In the genomic region with DNA sequence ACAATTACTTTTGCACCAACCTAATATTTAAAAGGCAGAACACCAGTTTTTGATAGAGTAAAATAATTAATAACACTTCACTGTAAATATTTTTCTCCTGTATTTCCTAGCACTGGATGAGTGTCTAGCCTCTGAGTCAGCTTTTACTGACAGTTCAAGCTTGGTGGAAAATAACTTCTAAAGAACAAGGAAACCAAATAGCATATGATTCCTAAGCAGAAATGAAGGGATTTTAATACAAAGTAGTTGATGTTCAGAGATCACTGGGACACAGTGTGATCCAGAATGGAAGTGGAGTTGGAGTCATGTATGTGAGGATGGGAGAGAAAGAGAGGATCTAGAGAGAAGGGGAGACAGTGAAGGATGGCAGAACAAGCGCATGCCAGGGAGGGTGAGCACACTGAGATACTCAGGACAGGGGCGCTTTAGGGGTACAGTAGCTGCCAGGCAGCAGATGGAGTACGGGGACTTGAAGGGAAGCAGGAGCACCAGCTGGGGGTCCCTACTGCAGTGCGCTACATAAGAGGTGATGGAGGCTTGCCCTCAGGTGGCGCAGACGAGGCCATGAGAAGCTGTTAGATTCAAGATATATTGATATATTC, we compare ENCODE assay signal across 10 cellular contexts.
A peak's percentile ranks its signal among the peaks of the same experiment; 100 is the strongest.
DNase-seq lines count a peak whose midpoint lies in the region; ATAC-seq and TF ChIP-seq lines count a peak whose summit lies in the region.
"Had no signal": no experiment of that assay in that cellular context is flagged by ENCODE, and none has a peak within 500 bp of the region (broad histone marks: within the 10 kb centered on the region; RNA-seq: fewer than 3 reads in every experiment).

No MANE protein-coding gene starts in this region.

- TF ChIP-seq POLR2A in breast epithelium (IDR thresholded peaks at IDR 0.05) (no peak), transverse colon (IDR thresholded peaks at IDR 0.05) (no peak)

- H3K36me3 Mint-ChIP-seq in MCF 10A (ENCODE audit: insufficient read depth, unreplicated experiment) = no peaks in the 10 kb centered on the region

- DNase-seq in MCF 10A (ENCODE audit: unreplicated experiment) = no peak
- DNase-seq in breast epithelium (ENCODE audit: low spot score in 2 of 2) = no peak
- no peak for DNase-seq in transverse colon
- no peak for DNase-seq in NCI-H2029 (lab: John Stamatoyannopoulos, UW)
- DNase-seq in RPMI8226 = no peak
- no peak for DNase-seq in aorta
- DNase-seq: NCI-H1092 treated with DMSO at 0.1 percent for 48 hours had no signal

- TF ChIP-seq EP300 in transverse colon (IDR thresholded peaks at IDR 0.05; ENCODE audit: low read depth) = no peak

- H3K9me3 Mint-ChIP-seq in MCF 10A (ENCODE audit: unreplicated experiment) = no peaks in the 10 kb centered on the region

- H3K27ac Mint-ChIP-seq in MCF 10A (ENCODE audit: low read depth, unreplicated experiment) = peak overlapping the region; percentile 1

- no peaks in the 10 kb centered on the region for H3K4me1 ChIP-seq in breast epithelium
- peaks cover 0 to 4% of the 10 kb centered on the region in 2 donors for H3K4me1 ChIP-seq in esophagus (ENCODE audit: control insufficient read depth in 2 of 2, insufficient read depth in 2 of 2, low read length in 1 of 2)
- peaks cover 0 to 21% (median 8%) of the 10 kb centered on the region in 4 donors for H3K4me1 ChIP-seq in transverse colon
- H3K4me1 ChIP-seq in aorta (ENCODE audit: control insufficient read depth in 1 of 2, insufficient read depth in 2 of 2, low read length in 2 of 2) = no peaks in the 10 kb centered on the region

- H3K4me3 Mint-ChIP-seq in MCF 10A (ENCODE audit: unreplicated experiment) = no peak overlapping the region

- H3K36me3 ChIP-seq in breast epithelium = no peaks in the 10 kb centered on the region
- peaks cover 0 to 2% of the 10 kb centered on the region in 2 donors for H3K36me3 ChIP-seq in esophagus (ENCODE audit: control insufficient read depth in 2 of 2, insufficient read depth in 2 of 2, low read length in 1 of 2)
- no peaks in the 10 kb centered on the region for H3K36me3 ChIP-seq in transverse colon
- no peaks in the 10 kb centered on the region for H3K36me3 ChIP-seq in aorta (ENCODE audit: control insufficient read depth in 1 of 2, insufficient read depth in 2 of 2, low read length in 1 of 2)

- H3K27me3 ChIP-seq in breast epithelium (no peaks in the 10 kb centered on the region), esophagus (ENCODE audit: control insufficient read depth in 1 of 2, insufficient read depth in 2 of 2, low read length in 2 of 2) (no peaks in the 10 kb centered on the region), transverse colon (no peaks in the 10 kb centered on the region), aorta (ENCODE audit: control insufficient read depth in 1 of 2, insufficient read depth in 2 of 2, low read length in 1 of 2) (no peaks in the 10 kb centered on the region)

- POLR2A ChIA-PET in MCF 10A (lab: Yijun Ruan, JAX) = interaction anchor here (0.6 to 1.5 kb wide), 5 partner anchors 9 to 119 kb away, joined by 3 read pairs; no protein-coding TSS in a partner anchor

- CTCF ChIA-PET in MCF 10A (lab: Yijun Ruan, JAX) = interaction anchor here (0.7 kb wide), 1 partner anchor 15 kb away, joined by 3 read pairs; no protein-coding TSS in a partner anchor

- in situ Hi-C loops in transverse colon (cut with MboI; ENCODE audit: low pct_ligation_motif_present in 1 of 4, low pct_unique_long_range_greater_than_20kb in 1 of 4, low sequenced_read_pairs in 3 of 4) = no loop called here

- TF ChIP-seq CTCF in MCF 10A (IDR thresholded peaks at IDR 0.05; ENCODE audit: unreplicated experiment) = no peak
- TF ChIP-seq CTCF in breast epithelium (IDR thresholded peaks at IDR 0.05) = no peak
- no peak for TF ChIP-seq CTCF in transverse colon (IDR thresholded peaks at IDR 0.05)

- H3K27ac ChIP-seq in breast epithelium (peak overlapping the region in 1 of 2 donors; percentile 38), esophagus (ENCODE audit: low read depth in 2 of 2, low read length in 1 of 2) (peak overlapping the region; percentile 57 to 85), transverse colon (peak overlapping the region; percentile 9 to 65 (median 50)), aorta (ENCODE audit: low read depth in 1 of 2, low read length in 2 of 2) (no peak overlapping the region)
- H3K27ac ChIP-seq: coronary artery had no signal

- no peak overlapping the region for H3K4me3 ChIP-seq in breast epithelium
- H3K4me3 ChIP-seq in esophagus (ENCODE audit: low read depth in 1 of 2, low read length in 2 of 2) = no peak overlapping the region
- no peak overlapping the region for H3K4me3 ChIP-seq in transverse colon
- no peak overlapping the region for H3K4me3 ChIP-seq in aorta (ENCODE audit: low read length in 2 of 2)
- H3K4me3 ChIP-seq: coronary artery had no signal

- H3K9me3 ChIP-seq in breast epithelium = no peaks in the 10 kb centered on the region
- H3K9me3 ChIP-seq in esophagus (ENCODE audit: control insufficient read depth in 2 of 2, insufficient read depth in 1 of 2, low read depth in 1 of 2, low read length in 1 of 2) = no peaks in the 10 kb centered on the region
- no peaks in the 10 kb centered on the region for H3K9me3 ChIP-seq in transverse colon
- H3K9me3 ChIP-seq in aorta (ENCODE audit: control insufficient read depth, low read length) = no peaks in the 10 kb centered on the region

- WGBS in esophagus, 2 donors = 98 to 99% methylated on average over 6 of the region's 6 CpGs
- 96 to 100% methylated on average over 6 of the region's 6 CpGs for WGBS in transverse colon (ENCODE audit: low coverage in 1 of 2), 2 donors
- 97 to 98% methylated on average over 6 of the region's 6 CpGs for WGBS in aorta, 2 donors

- peak; percentile 30 for ATAC-seq in HG03378 (IDR thresholded peaks at IDR 0.05; ENCODE audit: unreplicated experiment)
- no peak for ATAC-seq in aorta (ENCODE audit: low FRiP score)

- BruUV-seq in MCF 10A (replicated peaks; lab: Mats Ljungman, UMichigan) = no TSS peak

- intact Hi-C loops in MCF 10A (cut with micrococcal nuclease) (no loop called here), breast epithelium (cut with DNase I; ENCODE audit: low total_unique reads) (no loop called here), transverse colon (cut with DNase I; ENCODE audit: low total_unique reads) (no loop called here), aorta (cut with DNase I) (no loop called here)

- peaks cover 17% of the 10 kb centered on the region for H3K4me1 Mint-ChIP-seq in MCF 10A (ENCODE audit: insufficient read depth, unreplicated experiment)

- H3K27me3 Mint-ChIP-seq in MCF 10A (ENCODE audit: insufficient read depth, unreplicated experiment) = no peaks in the 10 kb centered on the region

Comparison
In these comparisons a context has a peak if more than half of its experiments do, and no peak if none do; other contexts are left out.
1. H3K27ac ChIP-seq: peak in esophagus (2 of 2) and transverse colon (4 of 4); none in aorta (0 of 2).